22 cellular contexts compared by ENCODE assay signal in genomic region chr3:76043746-76044145, GRCh38.
DNase-seq lines count a peak whose midpoint lies in the region; ATAC-seq and TF ChIP-seq lines count a peak whose summit lies in the region.
"Had no signal": no experiment of that assay in that cellular context is flagged by ENCODE, and none has a peak within 500 bp of the region (broad histone marks: within the 10 kb centered on the region; RNA-seq: fewer than 3 reads in every experiment).

No MANE protein-coding gene starts in this region.

- no peaks in the 10 kb centered on the region for H3K36me3 Mint-ChIP-seq in neural progenitor cell
- H3K36me3 Mint-ChIP-seq in T-cell: no peaks in the 10 kb centered on the region
- H3K36me3 Mint-ChIP-seq: IgD-negative memory B cell had no signal

- H3K36me3 ChIP-seq in H7 (replicated peaks; ENCODE audit: control insufficient read depth, insufficient read depth, low read length) (no peaks in the 10 kb centered on the region), NT2/D1 (ENCODE audit: insufficient read depth, insufficient read length, low read length) (no peaks in the 10 kb centered on the region), iPS-15b (ENCODE audit: control insufficient read depth, insufficient read depth, low read length) (no peaks in the 10 kb centered on the region), neural progenitor cell (no peaks in the 10 kb centered on the region), upper lobe of right lung (no peaks in the 10 kb centered on the region)
- H3K36me3 ChIP-seq: Peyer's patch, SJCRH30 had no signal

- CTCF ChIA-PET in T-cell (lab: Charles Lee): no interaction called here

- H3K4me3 ChIP-seq in H7 (ENCODE audit: insufficient read depth, low read depth, low read length) (no peak overlapping the region), NT2/D1 (ENCODE audit: insufficient read length, low read depth) (no peak overlapping the region), iPS-15b (ENCODE audit: low read depth, low read length) (peak overlapping the region; percentile 14), neural progenitor cell (no peak overlapping the region), upper lobe of right lung (no peak overlapping the region)
- H3K4me3 ChIP-seq: GM12878, Peyer's patch, SJCRH30 had no signal

- H3K9me3 ChIP-seq in NT2/D1 (ENCODE audit: insufficient read depth, low read length): peaks cover 21% of the 10 kb centered on the region; the same call in 1 of the 2 replicates
- no peaks in the 10 kb centered on the region for H3K9me3 ChIP-seq in iPS-15b (ENCODE audit: control insufficient read depth, insufficient read depth, low read length)
- H3K9me3 ChIP-seq in neural progenitor cell (ENCODE audit: low read depth): no peaks in the 10 kb centered on the region
- H3K9me3 ChIP-seq in upper lobe of right lung: no peaks in the 10 kb centered on the region
- H3K9me3 ChIP-seq: Peyer's patch, SJCRH30 had no signal

- H3K27me3 ChIP-seq in H7 (ENCODE audit: control insufficient read depth, insufficient read depth, low read length) (no peaks in the 10 kb centered on the region), NT2/D1 (ENCODE audit: insufficient read depth, insufficient read length) (no peaks in the 10 kb centered on the region), iPS-15b (ENCODE audit: control insufficient read depth, insufficient read depth, low read length) (no peaks in the 10 kb centered on the region), neural progenitor cell (no peaks in the 10 kb centered on the region), upper lobe of right lung (no peaks in the 10 kb centered on the region)
- H3K27me3 ChIP-seq: Peyer's patch, SJCRH30 had no signal

- H2AFZ ChIP-seq in neural progenitor cell (replicated peaks): no peak overlapping the region

- H3K9ac ChIP-seq in NT2/D1 (ENCODE audit: insufficient read length, low read depth) (no peak overlapping the region), iPS-15b (ENCODE audit: low read depth, low read length) (no peak overlapping the region), neural progenitor cell (no peak overlapping the region)

- H3K4me1 Mint-ChIP-seq in neural progenitor cell (no peaks in the 10 kb centered on the region), T-cell (no peaks in the 10 kb centered on the region)
- H3K4me1 Mint-ChIP-seq: B cell, IgD-negative memory B cell had no signal

- no peak overlapping the region for H3K4me3 Mint-ChIP-seq in neural progenitor cell
- no peak overlapping the region for H3K4me3 Mint-ChIP-seq in T-cell
- H3K4me3 Mint-ChIP-seq: B cell, HFFc6, IgD-negative memory B cell had no signal

- intact Hi-C loops in upper lobe of right lung (cut with DNase I): no loop called here

- no peaks in the 10 kb centered on the region for H4K20me1 ChIP-seq in neural progenitor cell (ENCODE audit: low read depth)

- POLR2A ChIA-PET in T-cell (lab: Charles Lee): no interaction called here

- ATAC-seq in T-cell (replicated peaks in 1 of 4): no peak
- ATAC-seq in HG03095 (IDR thresholded peaks at IDR 0.05; ENCODE audit: unreplicated experiment): no peak
- ATAC-seq in upper lobe of right lung: no peak
- ATAC-seq: GM12878 had no signal

- H3K9me3 Mint-ChIP-seq in neural progenitor cell (no peaks in the 10 kb centered on the region), T-cell (peaks cover 3 to 10% (median 8%) of the 10 kb centered on the region in 3 donors)

- H3K27ac Mint-ChIP-seq in neural progenitor cell (no peak overlapping the region), T-cell (no peak overlapping the region)
- H3K27ac Mint-ChIP-seq: B cell, IgD-negative memory B cell had no signal

- no peaks in the 10 kb centered on the region for H3K27me3 Mint-ChIP-seq in neural progenitor cell (ENCODE audit: insufficient read depth, low read depth)
- H3K27me3 Mint-ChIP-seq in T-cell: no peaks in the 10 kb centered on the region
- H3K27me3 Mint-ChIP-seq: B cell, IgD-negative memory B cell had no signal

- H3K4me2 ChIP-seq in neural progenitor cell: peak overlapping the region; percentile 35

- DNase-seq in H7 (peak; percentile 23), NT2/D1 (ENCODE audit: low read depth, low spot score) (peak; percentile 40), neural progenitor cell (ENCODE audit: low spot score) (peak; percentile 10), T-cell (no peak), upper lobe of right lung (no peak)
- DNase-seq: DMS79, HFFc6, NCI-H1105, NCI-H146, NCI-H2029 treated with DMSO at 0.1 percent for 48 hours, NCI-H226, NCI-H510A treated with DMSO at 0.1 percent for 48 hours, NCI-H774, Peyer's patch, SJCRH30, T-helper 1 cell had no signal

- TF ChIP-seq CTCF in neural progenitor cell (IDR thresholded peaks at IDR 0.05): no peak
- no peak for TF ChIP-seq CTCF in upper lobe of right lung (IDR thresholded peaks at IDR 0.05)

- peak overlapping the region; percentile 72 for H3K27ac ChIP-seq in neural progenitor cell
- H3K27ac ChIP-seq in upper lobe of right lung: no peak overlapping the region
- H3K27ac ChIP-seq: HL-60, Peyer's patch, SJCRH30 had no signal

- no peaks in the 10 kb centered on the region for H3K79me2 ChIP-seq in neural progenitor cell (ENCODE audit: low read depth)

- H3K4me1 ChIP-seq in NT2/D1 (ENCODE audit: insufficient read depth, insufficient read length): no peaks in the 10 kb centered on the region
- peaks cover 35% of the 10 kb centered on the region for H3K4me1 ChIP-seq in iPS-15b (ENCODE audit: control insufficient read depth, insufficient read depth, low read length)
- peaks cover 30% of the 10 kb centered on the region for H3K4me1 ChIP-seq in neural progenitor cell
- peaks cover 3% of the 10 kb centered on the region for H3K4me1 ChIP-seq in upper lobe of right lung
- H3K4me1 ChIP-seq: Peyer's patch had no signal

- peaks cover 32% of the 10 kb centered on the region for H3F3A ChIP-seq in neural progenitor cell (ENCODE audit: low read depth)

Comparison
In these comparisons a context has a peak if more than half of its experiments do, and no peak if none do; other contexts are left out.
1. DNase-seq: peak in H7 (single experiment), NT2/D1 (single experiment) and neural progenitor cell (single experiment); none in T-cell (0 of 34) and upper lobe of right lung (single experiment).